In genomic region chr17:80414803-80415625, GRCh38 we compare ENCODE assay signal across 1 cellular context.
TF ChIP-seq lines count a peak whose summit lies in the region.

Gene ENDOV (plus strand): TSS chr17:80415167. CDS start chr17:80415195, 28 bp downstream.

TF ChIP-seq in A549, 52 proteins besides CTCF, POLR2A, EP300 and RAD21 (continued from another document):
- TF ChIP-seq HES2 (IDR thresholded peaks at IDR 0.05) (no peak), CEBPB (IDR thresholded peaks at IDR 0.05) (no peak), PBX3 (IDR thresholded peaks at IDR 0.05) (peak; percentile 93), RNF2 (IDR thresholded peaks at IDR 0.05; ENCODE audit: borderline replicate concordance, low read depth) (peak; percentile 84; the same call in 1 of the 2 replicates), ZC3H11A (IDR thresholded peaks at IDR 0.05) (no peak), EHF (CRISPR knock-in tag; IDR thresholded peaks at IDR 0.05) (no peak), MYC (IDR thresholded peaks at IDR 0.05; ENCODE audit: borderline replicate concordance, low read length) (no peak), REST (IDR thresholded peaks at IDR 0.05) (peak; percentile 10; the same call in 1 of the 2 replicates), CHD4 (IDR thresholded peaks at IDR 0.05; ENCODE audit: borderline replicate concordance) (no peak), ZNF302 (CRISPR knock-in tag; IDR thresholded peaks at IDR 0.05) (no peak), TP53 (CRISPR knock-in tag; IDR thresholded peaks at IDR 0.05) (peak; percentile 69; the same call in 1 of the 2 replicates), HMGXB4 (CRISPR knock-in tag; IDR thresholded peaks at IDR 0.05; ENCODE audit: borderline replicate concordance) (no peak), E2F6 (IDR thresholded peaks at IDR 0.05; ENCODE audit: borderline replicate concordance, low read depth) (peak; percentile 69), FOSL2 (IDR thresholded peaks at IDR 0.05) (no peak), FOSL2 (CRISPR knock-in tag; IDR thresholded peaks at IDR 0.05) (no peak), NFE2L2 (conservative IDR thresholded peaks at IDR 0.05; ENCODE audit: low read length) (peak; percentile 3; the same call in 1 of the 2 replicates), TFCP2L1 (CRISPR knock-in tag; IDR thresholded peaks at IDR 0.05) (peak; percentile 69; the same call in 1 of the 2 replicates), ELK1 (IDR thresholded peaks at IDR 0.05; ENCODE audit: low read depth, low read length) (0 out of 2 replicates have a peak, but pooled peaks have one; percentile 35)
